ENCODE assay signal across 1 cellular context in the genomic region with DNA sequence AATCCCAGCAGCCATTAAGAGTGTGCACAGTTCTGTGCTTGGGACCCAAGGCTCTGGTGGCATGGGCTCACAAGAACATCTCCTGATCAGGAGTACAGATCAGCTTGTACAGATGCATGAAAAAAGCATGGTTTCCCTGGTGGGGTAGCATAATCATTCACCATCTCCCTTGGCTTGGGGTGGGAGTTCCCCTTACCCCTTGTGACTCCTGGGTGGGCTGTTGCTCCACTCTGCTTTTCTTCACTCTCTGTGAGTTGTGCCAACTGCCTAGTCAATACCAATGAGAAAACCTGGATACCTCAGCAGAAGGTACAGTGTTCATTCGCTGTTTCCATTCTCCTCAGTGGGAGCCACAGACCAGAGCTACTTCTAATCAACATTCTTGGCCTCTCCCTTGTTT.
TF ChIP-seq lines count a peak whose summit lies in the region.

No MANE protein-coding gene starts in this region.

TF ChIP-seq in GM12878, 131 proteins besides CTCF, POLR2A, EP300 and RAD21:
- TF ChIP-seq, protein P1, sequence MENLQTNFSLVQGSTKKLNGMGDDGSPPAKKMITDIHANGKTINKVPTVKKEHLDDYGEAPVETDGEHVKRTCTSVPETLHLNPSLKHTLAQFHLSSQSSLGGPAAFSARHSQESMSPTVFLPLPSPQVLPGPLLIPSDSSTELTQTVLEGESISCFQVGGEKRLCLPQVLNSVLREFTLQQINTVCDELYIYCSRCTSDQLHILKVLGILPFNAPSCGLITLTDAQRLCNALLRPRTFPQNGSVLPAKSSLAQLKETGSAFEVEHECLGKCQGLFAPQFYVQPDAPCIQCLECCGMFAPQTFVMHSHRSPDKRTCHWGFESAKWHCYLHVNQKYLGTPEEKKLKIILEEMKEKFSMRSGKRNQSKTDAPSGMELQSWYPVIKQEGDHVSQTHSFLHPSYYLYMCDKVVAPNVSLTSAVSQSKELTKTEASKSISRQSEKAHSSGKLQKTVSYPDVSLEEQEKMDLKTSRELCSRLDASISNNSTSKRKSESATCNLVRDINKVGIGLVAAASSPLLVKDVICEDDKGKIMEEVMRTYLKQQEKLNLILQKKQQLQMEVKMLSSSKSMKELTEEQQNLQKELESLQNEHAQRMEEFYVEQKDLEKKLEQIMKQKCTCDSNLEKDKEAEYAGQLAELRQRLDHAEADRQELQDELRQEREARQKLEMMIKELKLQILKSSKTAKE (IDR thresholded peaks at IDR 0.05; ENCODE audit: low read depth, poor library complexity, severe bottlenecking) = no peak
- no peak for TF ChIP-seq HCFC1 (IDR thresholded peaks at IDR 0.05; ENCODE audit: low read length)
TF ChIP-seq in GM12878: peak in this region for 0.
